11 cellular contexts compared by ENCODE assay signal in the genomic region with DNA sequence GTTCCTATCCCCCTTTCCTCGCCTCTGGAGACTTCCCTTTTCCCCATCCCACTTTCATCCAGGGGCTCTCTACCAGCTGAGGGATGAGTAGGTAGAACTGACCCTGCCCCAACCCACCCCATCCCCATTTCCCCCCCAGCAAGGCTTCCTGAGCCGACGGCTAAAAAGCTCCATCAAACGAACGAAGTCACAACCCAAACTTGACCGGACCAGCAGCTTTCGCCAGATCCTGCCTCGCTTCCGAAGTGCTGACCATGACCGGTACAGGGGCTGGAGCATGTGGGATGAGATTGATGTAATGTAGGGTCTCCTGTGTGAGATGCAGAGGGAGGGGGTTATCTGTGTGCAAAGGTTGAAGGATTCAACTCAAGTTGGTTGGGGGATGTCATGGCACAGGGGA. TPM values are rescaled to one million over a fixed set of nuclear protein-coding genes. Genes with fewer than 3 reads are reported as not detected.
DNase-seq lines count a peak whose midpoint lies in the region; ATAC-seq, FAIRE-seq and TF ChIP-seq lines count a peak whose summit lies in the region.
"Had no signal": no experiment of that assay in that cellular context is flagged by ENCODE, and none has a peak within 500 bp of the region (broad histone marks: within the 10 kb centered on the region; RNA-seq: fewer than 3 reads in every experiment).

No MANE protein-coding gene starts in this region.

- peaks cover 23% of the 10 kb centered on the region for H3K23me2 ChIP-seq in H9 (ENCODE audit: insufficient read length, low read depth, low read length, poor library complexity, severe bottlenecking)

- H3K9ac ChIP-seq in H9 (ENCODE audit: extremely low read depth, insufficient read length, low read length) (peak overlapping the region; percentile 63), astrocyte (ENCODE audit: low read length) (no peak overlapping the region)

- DNase-seq in CD14-positive monocyte (ENCODE audit: low spot score) (no peak), H9 (no peak), astrocyte (ENCODE audit: low read depth) (no peak), natural killer cell (no peak), DMS 273 (lab: John Stamatoyannopoulos, UW; ENCODE audit: unreplicated experiment) (no peak)
- no peak for DNase-seq in stimulated activated CD4-positive, alpha-beta T cell treated with anti-CD3 and anti-CD28 coated beads, Interleukin-1b, Interleukin-23, amount 100 ng/mL, for 48 hours
- DNase-seq: activated gamma-delta T cell treated with Interleukin-2 at 50 U/mL for 16 hours; effector CD8-positive, alpha-beta T cell had no signal

- no peak overlapping the region for H4K5ac ChIP-seq in H9 (ENCODE audit: insufficient read length, low read depth, low read length)

- no peaks in the 10 kb centered on the region for H3K27me3 ChIP-seq in H9 (ENCODE audit: insufficient read depth, low read length)
- H3K27me3 ChIP-seq in astrocyte (ENCODE audit: insufficient read depth, low read length): no peaks in the 10 kb centered on the region

- no peak overlapping the region for H3K23ac ChIP-seq in H9 (ENCODE audit: insufficient read length, low read depth, low read length)

- no peak overlapping the region for H3T11ph ChIP-seq in H9 (ENCODE audit: low read length)

- H3K18ac ChIP-seq in H9 (ENCODE audit: insufficient read length, low read depth, low read length): peak overlapping the region; percentile 51

- H3K27ac Mint-ChIP-seq in CD14-positive monocyte (peak overlapping the region in 3 of 7 donors; percentile 26 to 71 (median 47)), H9 (peak overlapping the region; percentile 94 to 97 (median 96)), astrocyte (ENCODE audit: unreplicated experiment) (peak overlapping the region; percentile 67), natural killer cell (peak overlapping the region; percentile 59 to 92)

- peaks cover 5% of the 10 kb centered on the region for H3K79me1 ChIP-seq in H9 (ENCODE audit: insufficient read depth, low read depth, low read length, poor library complexity, severe bottlenecking)

- H3K79me2 ChIP-seq in H9 (ENCODE audit: insufficient read depth, low read length): peaks cover 12% of the 10 kb centered on the region; the same call in 1 of the 2 replicates
- peaks cover 32% of the 10 kb centered on the region for H3K79me2 ChIP-seq in astrocyte (ENCODE audit: insufficient read depth, low read length)

- no peak for FAIRE-seq in astrocyte (lab: Jason Lieb, UNC)
- FAIRE-seq: TTC549 had no signal

- peak overlapping the region; percentile 51 for H2BK12ac ChIP-seq in H9 (ENCODE audit: insufficient read length, low read depth, low read length)

- H4K91ac ChIP-seq in H9 (ENCODE audit: insufficient read length, low read depth, low read length): no peak overlapping the region

- peaks cover 55% of the 10 kb centered on the region for H3K4me1 Mint-ChIP-seq in CD14-positive monocyte
- peaks cover 55 to 65% of the 10 kb centered on the region in 2 experiments for H3K4me1 Mint-ChIP-seq in H9
- H3K4me1 Mint-ChIP-seq in astrocyte (ENCODE audit: low read depth, unreplicated experiment): peaks cover 54% of the 10 kb centered on the region
- H3K4me1 Mint-ChIP-seq in natural killer cell: peaks cover 47 to 61% of the 10 kb centered on the region in 2 donors

- H2BK120ac ChIP-seq in H9 (ENCODE audit: low read depth, low read length, poor library complexity, severe bottlenecking): no peak overlapping the region

- intact Hi-C loops in CD14-positive monocyte (cut with micrococcal nuclease): no loop called here
- intact Hi-C loops in natural killer cell (cut with micrococcal nuclease): no loop called here

- H3K4me3 Mint-ChIP-seq in CD14-positive monocyte (peak overlapping the region; percentile 62 to 84), H9 (peak overlapping the region; percentile 75 to 81), astrocyte (ENCODE audit: unreplicated experiment) (peak overlapping the region; percentile 70), natural killer cell (peak overlapping the region; percentile 78)

- peaks cover 20 to 30% (median 21%) of the 10 kb centered on the region in 3 donors for H3K27me3 Mint-ChIP-seq in CD14-positive monocyte (ENCODE audit: low read depth in 3 of 3)
- no peaks in the 10 kb centered on the region; the same call in 1 of the 2 replicates for H3K27me3 Mint-ChIP-seq in H9 (ENCODE audit: low read depth)
- no peaks in the 10 kb centered on the region for H3K27me3 Mint-ChIP-seq in astrocyte (ENCODE audit: low read depth, unreplicated experiment)
- H3K27me3 Mint-ChIP-seq in natural killer cell (ENCODE audit: low read depth in 2 of 2): no peaks in the 10 kb centered on the region

- H3K9me3 ChIP-seq in H9 (ENCODE audit: control insufficient read depth, low read depth, low read length) (no peaks in the 10 kb centered on the region), astrocyte (ENCODE audit: insufficient read depth, low read depth, low read length) (no peaks in the 10 kb centered on the region)

- H2BK20ac ChIP-seq in H9 (ENCODE audit: low read depth, low read length, poor library complexity, severe bottlenecking): no peak overlapping the region

- H3K27ac ChIP-seq in H9 (ENCODE audit: insufficient read length, low read depth, low read length) (peak overlapping the region; percentile 86), astrocyte (ENCODE audit: low read depth, low read length) (no peak overlapping the region)

- H3K9me3 Mint-ChIP-seq in CD14-positive monocyte (peaks cover 0 to 5% (median 0%) of the 10 kb centered on the region in 7 donors), H9 (no peaks in the 10 kb centered on the region), astrocyte (ENCODE audit: unreplicated experiment) (no peaks in the 10 kb centered on the region), natural killer cell (no peaks in the 10 kb centered on the region)

- no peak overlapping the region for H3K56ac ChIP-seq in H9 (ENCODE audit: insufficient read length, low read depth, low read length)

- H3K4me1 ChIP-seq in H9 (ENCODE audit: insufficient read depth, low read length): peaks cover 16% of the 10 kb centered on the region; the same call in 1 of the 2 replicates
- H3K4me1 ChIP-seq in astrocyte (ENCODE audit: insufficient read depth, low read length): peaks cover 42% of the 10 kb centered on the region

- H3K36me3 ChIP-seq in astrocyte (ENCODE audit: insufficient read depth, low read length): peaks cover 16% of the 10 kb centered on the region

- TF ChIP-seq CTCF in CD14-positive monocyte (IDR thresholded peaks at IDR 0.05) (no peak), H9 (conservative IDR thresholded peaks at IDR 0.05) (no peak), astrocyte (IDR thresholded peaks at IDR 0.05; ENCODE audit: insufficient read depth, low read depth, low read length) (no peak), natural killer cell (IDR thresholded peaks at IDR 0.05) (no peak)

- no peak overlapping the region for H2BK5ac ChIP-seq in H9 (ENCODE audit: insufficient read length, low read length)

- no peak overlapping the region for H2AFZ ChIP-seq in H9 (ENCODE audit: low read length)
- no peak overlapping the region for H2AFZ ChIP-seq in astrocyte (ENCODE audit: low read depth, low read length)

- no peak overlapping the region for H3K4ac ChIP-seq in H9 (ENCODE audit: low read depth, low read length)

- H2AK5ac ChIP-seq in H9 (ENCODE audit: insufficient read length, low read length): no peak overlapping the region

- H3K36me3 Mint-ChIP-seq in CD14-positive monocyte (peaks cover 16 to 33% of the 10 kb centered on the region in 2 donors), H9 (ENCODE audit: insufficient read depth in 1 of 3, low read depth in 3 of 3) (peaks cover 26 to 39% (median 37%) of the 10 kb centered on the region in 3 experiments), astrocyte (ENCODE audit: low read depth, unreplicated experiment) (peaks cover 19% of the 10 kb centered on the region), natural killer cell (peaks cover 5% of the 10 kb centered on the region)

- H4K20me1 ChIP-seq in H9 (ENCODE audit: control insufficient read depth, insufficient read depth, insufficient read length) (no peaks in the 10 kb centered on the region), astrocyte (ENCODE audit: insufficient read depth, low read length) (peaks cover 58% of the 10 kb centered on the region)

- no CpG with 5 or more reads among the region's 10 CpGs for WGBS in H9 (ENCODE audit: extremely low coverage, insufficient read length, low lambda C conversion rate)

- H3K4me2 ChIP-seq in H9 (ENCODE audit: insufficient read depth, insufficient read length, low read length): peak overlapping the region; percentile 88
- peak overlapping the region; percentile 50 for H3K4me2 ChIP-seq in astrocyte (ENCODE audit: low read length)

- no peak overlapping the region for H3K4me3 ChIP-seq in astrocyte (ENCODE audit: insufficient read depth, low read depth, low read length)

- ATAC-seq in natural killer cell (no peak), GM21576 (IDR thresholded peaks at IDR 0.05; ENCODE audit: unreplicated experiment) (no peak), GM18873 (IDR thresholded peaks at IDR 0.05; ENCODE audit: low FRiP score, unreplicated experiment) (no peak)

- no peak overlapping the region for H4K8ac ChIP-seq in H9 (replicated peaks; ENCODE audit: insufficient read length, low read depth, low read length)

- peak overlapping the region; percentile 76 for H3K14ac ChIP-seq in H9 (ENCODE audit: insufficient read depth, low read length)

- H2BK15ac ChIP-seq in H9 (ENCODE audit: low read depth, low read length): no peak overlapping the region

RNA-seq across cellular contexts. Expression of gene SYNGAP1, which starts 12.7 kb away (rescaled TPM):
- not detected for polyA plus RNA-seq in CD14-positive monocyte
- total RNA-seq in H9 (2021): 111 and 121 TPM in 2 replicates
- total RNA-seq in astrocyte: 34.5 and 36.1 TPM in 2 replicates
- 10 to 100 TPM; 43.5 to 61.6 (median 55.8) TPM for total RNA-seq in natural killer cell

RNA-seq across cellular contexts. Expression of gene CUTA, which starts 14.6 kb away (rescaled TPM):
- 100 to 1,000 TPM; 153 to 160 TPM for polyA plus RNA-seq in CD14-positive monocyte
- total RNA-seq in H9 (2021) (257 and 264 TPM in 2 replicates), astrocyte (232 and 256 TPM in 2 replicates), natural killer cell (100 to 1,000 TPM; 166 to 186 (median 184) TPM)

RNA-seq across cellular contexts. Expression of gene PHF1, which starts 21.7 kb away (rescaled TPM):
- 1 to 10 TPM; 3.0 to 3.5 TPM for polyA plus RNA-seq in CD14-positive monocyte
- total RNA-seq in H9 (2021) (49.8 and 56.8 TPM in 2 replicates), astrocyte (29.7 and 34.3 TPM in 2 replicates), natural killer cell (100 to 1,000 TPM; 262 to 392 (median 322) TPM)

RNA-seq across cellular contexts. Expression of gene ZBTB9, which starts 21.8 kb away (rescaled TPM):
- 1 to 10 TPM in 1 of 2 donors, under 1 TPM in 1; 0.42 to 2.0 TPM for polyA plus RNA-seq in CD14-positive monocyte
- 48.1 and 53.1 TPM in 2 replicates for total RNA-seq in H9 (2021)
- total RNA-seq in astrocyte: 9.8 and 10.4 TPM in 2 replicates
- 1 to 10 TPM; 3.8 to 5.1 (median 3.9) TPM for total RNA-seq in natural killer cell

RNA-seq across cellular contexts. Expression of gene KIFC1, which starts 40.9 kb away (rescaled TPM):
- polyA plus RNA-seq in CD14-positive monocyte: under 1 TPM; 0.14 to 0.68 TPM
- 73.1 and 73.8 TPM in 2 replicates for total RNA-seq in H9 (2021)
- total RNA-seq in astrocyte: 2.9 and 4.2 TPM in 2 replicates
- 1 to 10 TPM; 2.7 to 4.6 (median 3.3) TPM for total RNA-seq in natural killer cell
